7 cellular contexts compared by ENCODE assay signal in genomic region chr1:63731117-63732043, GRCh38. TPM values are rescaled to one million over a fixed set of nuclear protein-coding genes. Genes with fewer than 3 reads are reported as not detected.
DNase-seq lines count a peak whose midpoint lies in the region; ATAC-seq and TF ChIP-seq lines count a peak whose summit lies in the region.

No MANE protein-coding gene starts in this region.

- peaks cover 3% of the 10 kb centered on the region for H3K9me3 Mint-ChIP-seq in CD4-positive, alpha-beta T cell

- H3K4me1 Mint-ChIP-seq in CD4-positive, alpha-beta T cell (ENCODE audit: low read depth) = no peaks in the 10 kb centered on the region

- H3K9me3 ChIP-seq in upper lobe of right lung = no peaks in the 10 kb centered on the region
- no peaks in the 10 kb centered on the region for H3K9me3 ChIP-seq in CD4-positive, alpha-beta T cell (ENCODE audit: control insufficient read depth, low read length)

- POLR2A ChIA-PET in CD4-positive, alpha-beta T cell (lab: Charles Lee) = no interaction called here

- no peak overlapping the region for H3K4me3 ChIP-seq in upper lobe of right lung

- H3K27me3 Mint-ChIP-seq in CD4-positive, alpha-beta T cell = peaks cover 5% of the 10 kb centered on the region

- H3K27ac ChIP-seq in upper lobe of right lung = no peak overlapping the region
- H3K27ac ChIP-seq in CD4-positive, alpha-beta T cell (ENCODE audit: low read depth, low read length) = no peak overlapping the region

- CTCF ChIA-PET in CD4-positive, alpha-beta T cell (lab: Charles Lee) = no interaction called here

- intact Hi-C loops in left colon (cut with DNase I, micrococcal nuclease) (no loop called here), upper lobe of right lung (cut with DNase I) (no loop called here)
- intact Hi-C loops in CD4-positive, alpha-beta T cell (cut with DNase I, micrococcal nuclease) = no loop called here

- TF ChIP-seq CTCF in upper lobe of right lung (IDR thresholded peaks at IDR 0.05) = no peak
- no peak for TF ChIP-seq CTCF in CD4-positive, alpha-beta T cell (IDR thresholded peaks at IDR 0.05)

- no peaks in the 10 kb centered on the region for H3K36me3 ChIP-seq in upper lobe of right lung

- DNase-seq in HS-5 (ENCODE audit: low read depth) = peak; percentile 87
- DNase-seq in brain pericyte (ENCODE audit: low read depth, low spot score) = peak; percentile 31
- DNase-seq in left colon = peak in 1 of 2 donors; percentile 14
- no peak for DNase-seq in upper lobe of right lung
- no peak for DNase-seq in DMS 273 (lab: John Stamatoyannopoulos, UW; ENCODE audit: unreplicated experiment)
- no peak for DNase-seq in inferior parietal cortex (ENCODE audit: extremely low spot score)
- no peak for DNase-seq in CD4-positive, alpha-beta T cell

- no peak overlapping the region for H3K27ac Mint-ChIP-seq in CD4-positive, alpha-beta T cell

- no peaks in the 10 kb centered on the region for H3K4me1 ChIP-seq in upper lobe of right lung

- no peak overlapping the region for H3K4me3 Mint-ChIP-seq in CD4-positive, alpha-beta T cell

- ATAC-seq in left colon (peak; percentile 74), upper lobe of right lung (peak; percentile 71)
- ATAC-seq in CD4-positive, alpha-beta T cell (ENCODE audit: poor library complexity) = no peak

- H3K27me3 ChIP-seq in upper lobe of right lung = no peaks in the 10 kb centered on the region
- H3K27me3 ChIP-seq in CD4-positive, alpha-beta T cell (ENCODE audit: control insufficient read depth, insufficient read depth, low read length) = no peaks in the 10 kb centered on the region

- no peaks in the 10 kb centered on the region for H3K36me3 Mint-ChIP-seq in CD4-positive, alpha-beta T cell (ENCODE audit: low read depth)

RNA-seq across cellular contexts. Expression of gene ROR1, which starts 42.4 kb away (rescaled TPM):
- 1 to 10 TPM; 5.1 to 7.1 TPM for total RNA-seq in left colon
- total RNA-seq in upper lobe of right lung = 21.4 TPM
- not detected for total RNA-seq in CD4-positive, alpha-beta T cell

Comparison
In these comparisons a context has a peak if more than half of its experiments do, and no peak if none do; other contexts are left out.
1. DNase-seq: peak in HS-5 (single experiment) and brain pericyte (single experiment); none in upper lobe of right lung (single experiment), DMS 273 (single experiment), inferior parietal cortex (single experiment) and CD4-positive, alpha-beta T cell (0 of 10).
2. RNA of gene ROR1, which starts 42.4 kb away (total RNA-seq): 21.4 TPM in upper lobe of right lung (single experiment) and 5.1 to 7.1 TPM in left colon; not detected in CD4-positive, alpha-beta T cell; every median in the first group is over 4 times any median in the second.